In the genomic region with DNA sequence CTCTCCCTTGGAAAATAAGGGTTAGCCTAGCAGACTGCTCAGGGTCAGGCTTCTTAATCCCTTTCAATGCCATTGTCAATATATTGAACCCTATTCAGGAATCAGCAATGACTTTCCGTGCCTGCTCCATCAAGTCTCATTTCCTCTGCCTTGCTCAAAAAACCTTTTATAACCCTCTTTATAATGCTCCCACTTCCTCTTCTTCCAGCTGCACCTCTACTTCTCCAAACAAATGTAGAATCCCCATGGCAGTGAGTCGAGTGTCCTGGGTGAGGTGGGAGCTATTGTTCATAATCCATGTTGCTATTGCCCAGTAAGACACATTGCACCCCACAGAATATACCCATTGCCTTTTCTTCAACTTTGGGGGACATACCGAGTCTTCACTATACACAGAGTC, we compare ENCODE assay signal across 31 cellular contexts. TPM values are rescaled to one million over a fixed set of nuclear protein-coding genes. Genes with fewer than 3 reads are reported as not detected.
"Had no signal": no experiment of that assay in that cellular context is flagged by ENCODE, and none has a peak within 500 bp of the region (broad histone marks: within the 10 kb centered on the region; RNA-seq: fewer than 3 reads in every experiment).

No MANE protein-coding gene starts in this region.

- FAIRE-seq: astrocyte, colon had no signal

- H3K4me2 ChIP-seq: PC-9 had no signal

- H2AFZ ChIP-seq: PC-9 had no signal

- ATAC-seq: activated T-helper 17 cell treated with anti-CD3 and anti-CD28 coated beads, Interleukin-2, amount 50 U/mL, for 72 hours had no signal

- H3K36me3 ChIP-seq: MG63 had no signal

- H3K9me3 Mint-ChIP-seq: activated CD4-positive, alpha-beta memory T cell treated with anti-CD3 and anti-CD28 coated beads, Interleukin-2, amount 10 ng/mL, durations not matched to agents 7 days and 5 days; activated CD4-positive, alpha-beta T cell treated with anti-CD3 and anti-CD28 coated beads, Interleukin-2, amount 10 ng/mL, durations not matched to agents 7 days and 5 days; activated naive CD4-positive, alpha-beta T cell treated with anti-CD3 and anti-CD28 coated beads for 36 hours; activated T-helper 17 cell treated with anti-CD3 and anti-CD28 coated beads, Interleukin-2, amount 50 U/mL, for 72 hours; IgD-negative memory B cell had no signal

- H3K36me3 Mint-ChIP-seq: activated naive CD8-positive, alpha-beta T cell; brain; IgD-negative memory B cell had no signal

- H3K27ac ChIP-seq: PC-9, SK-N-MC, VCaP had no signal

- DNase-seq: activated CD4-positive, alpha-beta memory T cell treated with anti-CD3 and anti-CD28 coated beads, Interleukin-2, amount 10 ng/mL, durations not matched to agents 7 days and 5 days; activated CD4-positive, alpha-beta T cell treated with anti-CD3 and anti-CD28 coated beads, Interleukin-2, amount 10 ng/mL, durations not matched to agents 7 days and 5 days; activated CD4-positive, CD25-positive, alpha-beta regulatory T cell; activated gamma-delta T cell; activated naive CD4-positive, alpha-beta T cell treated with anti-CD3 and anti-CD28 coated beads for 36 hours; activated T-cell treated with anti-CD3 and anti-CD28 coated beads for 4 hours; activated T-cell treated with anti-CD3 and anti-CD28 coated beads, Interleukin-2, amount 50 U/mL, for 48 hours; amygdala; cerebellar nuclear complex; MG63; NCI-H1092 treated with DMSO at 0.1 percent for 48 hours; NCI-H1436; NCI-H1694 treated with DMSO at 0.1 percent for 48 hours; NCI-H2029 treated with DMSO at 0.1 percent for 48 hours; NCI-H345; NCI-H510A; NCI-H526 treated with DMSO at 0.1 percent for 48 hours; NCI-H82; PC-9; SHP77 treated with DMSO at 0.1 percent for 48 hours; T1000 had no signal

- H3K9me3 ChIP-seq: MG63 had no signal

- H3K4me3 Mint-ChIP-seq: activated CD4-positive, alpha-beta memory T cell treated with anti-CD3 and anti-CD28 coated beads, Interleukin-2, amount 10 ng/mL, durations not matched to agents 7 days and 5 days; activated CD4-positive, alpha-beta T cell treated with anti-CD3 and anti-CD28 coated beads, Interleukin-2, amount 10 ng/mL, durations not matched to agents 7 days and 5 days; activated naive CD4-positive, alpha-beta T cell treated with anti-CD3 and anti-CD28 coated beads for 36 hours; activated naive CD8-positive, alpha-beta T cell; activated T-helper 17 cell treated with anti-CD3 and anti-CD28 coated beads, Interleukin-2, amount 50 U/mL, for 72 hours; IgD-negative memory B cell had no signal

- H3K27ac Mint-ChIP-seq: activated CD4-positive, alpha-beta memory T cell treated with anti-CD3 and anti-CD28 coated beads, Interleukin-2, amount 10 ng/mL, durations not matched to agents 7 days and 5 days; activated CD4-positive, alpha-beta T cell treated with anti-CD3 and anti-CD28 coated beads, Interleukin-2, amount 10 ng/mL, durations not matched to agents 7 days and 5 days; activated naive CD4-positive, alpha-beta T cell treated with anti-CD3 and anti-CD28 coated beads for 36 hours; activated naive CD8-positive, alpha-beta T cell; activated T-helper 17 cell treated with anti-CD3 and anti-CD28 coated beads, Interleukin-2, amount 50 U/mL, for 72 hours had no signal

- H3K4me3 ChIP-seq: MG63, PC-9, SK-N-MC had no signal

- H3K4me1 Mint-ChIP-seq: activated T-helper 17 cell treated with anti-CD3 and anti-CD28 coated beads, Interleukin-2, amount 50 U/mL, for 72 hours had no signal

RNA-seq across cellular contexts. Expression of a gene that starts 58.6 kb away (rescaled TPM):
- total RNA-seq: activated CD4-positive, alpha-beta memory T cell treated with anti-CD3 and anti-CD28 coated beads, Interleukin-2, amount 10 ng/mL, durations not matched to agents 7 days and 5 days; activated CD4-positive, alpha-beta T cell treated with anti-CD3 and anti-CD28 coated beads, Interleukin-2, amount 10 ng/mL, durations not matched to agents 7 days and 5 days; activated CD8-positive, alpha-beta memory T cell treated with anti-CD3 and anti-CD28 coated beads for 36 hours; activated naive CD4-positive, alpha-beta T cell treated with anti-CD3 and anti-CD28 coated beads for 36 hours; activated T-helper 17 cell treated with anti-CD3 and anti-CD28 coated beads, Interleukin-2, amount 50 U/mL, for 72 hours; astrocyte; PC-9; T-helper 1 cell treated with Interleukin-12 subunit alpha and Interleukin-12 subunit beta and Interleukin-4 antibody, amounts not matched to agents 30 ng/mL and 1 ng/mL, for 36 hours had no signal
- polyA plus RNA-seq: IgD-negative memory B cell had no signal
